Comparison of ENCODE assay signal across 29 cellular contexts in the genomic region with DNA sequence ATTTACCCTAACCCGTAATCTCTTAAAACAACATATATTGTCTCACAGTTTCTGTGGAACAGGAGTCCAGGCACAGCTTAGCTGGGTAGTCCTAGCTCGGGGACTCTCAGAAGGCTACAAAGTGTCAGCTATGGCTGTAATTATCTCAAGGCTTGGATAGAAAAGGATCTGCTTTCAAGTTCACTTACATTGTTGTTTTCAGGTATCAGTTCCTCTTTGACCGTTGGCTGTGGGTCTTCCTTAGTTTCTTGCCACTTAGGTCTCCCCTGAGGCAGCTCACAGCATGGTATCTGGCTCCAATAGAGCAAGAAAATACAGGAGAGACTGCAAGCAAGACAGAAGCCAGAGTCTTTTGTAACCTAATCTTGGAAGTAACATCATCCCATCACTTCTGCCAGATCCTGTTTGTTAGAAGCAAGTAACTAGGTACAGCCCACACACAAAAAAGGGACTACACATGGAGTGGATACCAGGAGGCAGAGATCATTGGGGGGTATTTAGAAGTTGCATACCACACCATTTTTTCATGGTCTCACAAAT.
DNase-seq lines count a peak whose midpoint lies in the region; ATAC-seq and TF ChIP-seq lines count a peak whose summit lies in the region.
"Had no signal": no experiment of that assay in that cellular context is flagged by ENCODE, and none has a peak within 500 bp of the region (broad histone marks: within the 10 kb centered on the region; RNA-seq: fewer than 3 reads in every experiment).

No MANE protein-coding gene starts in this region.

- H3K4me2 ChIP-seq in OCI-LY1 (ENCODE audit: low read length), result no peak overlapping the region
- no peak overlapping the region for H3K4me2 ChIP-seq in mesendoderm (ENCODE audit: low read length)
- H3K4me2 ChIP-seq: KMS-11, SK-N-SH had no signal

- 100% methylated on average over 1 of the region's 3 CpGs for WGBS in mesendoderm (ENCODE audit: extremely low coverage, insufficient coverage, low lambda C conversion rate)
- 65 to 72% methylated on average over 3 of the region's 3 CpGs for WGBS in tibial nerve, 2 donors

- H3F3A ChIP-seq in OCI-LY1 (ENCODE audit: insufficient read depth, low read length), result no peaks in the 10 kb centered on the region

- H3K79me1 ChIP-seq in mesendoderm (ENCODE audit: low read length), result no peaks in the 10 kb centered on the region

- H3K27ac Mint-ChIP-seq in WTC11, result no peak overlapping the region; the same call in 1 of the 2 replicates
- no peak overlapping the region for H3K27ac Mint-ChIP-seq in nephron progenitor cell
- H3K27ac Mint-ChIP-seq: CD4-positive, alpha-beta memory T cell; HFFc6; IgD-negative memory B cell; T-helper 1 cell treated with Interleukin-12 subunit alpha and Interleukin-12 subunit beta and Interleukin-4 antibody, amounts not matched to agents 30 μg/mL and 1 μg/mL, for 36 hours had no signal

- TF ChIP-seq CTCF in OCI-LY1 (IDR thresholded peaks at IDR 0.05; ENCODE audit: low read length) (no peak), WTC11 (IDR thresholded peaks at IDR 0.05) (no peak), tibial nerve (IDR thresholded peaks at IDR 0.05) (no peak), nephron progenitor cell (IDR thresholded peaks at IDR 0.05) (no peak)

- TF ChIP-seq POLR2A in tibial nerve (IDR thresholded peaks at IDR 0.05), result no peak

- H3K9ac ChIP-seq in OCI-LY1 (ENCODE audit: low read length) (no peak overlapping the region), mesendoderm (ENCODE audit: low read length) (no peak overlapping the region)
- H3K9ac ChIP-seq: KMS-11, SK-N-SH had no signal

- H3K36me3 ChIP-seq in OCI-LY1 (ENCODE audit: insufficient read depth, low read length) (no peaks in the 10 kb centered on the region), mesendoderm (ENCODE audit: control insufficient read depth, insufficient read depth, low read length) (no peaks in the 10 kb centered on the region), tibial nerve (no peaks in the 10 kb centered on the region)
- H3K36me3 ChIP-seq: HAP-1, Peyer's patch had no signal

- CTCF ChIA-PET in WTC11 (lab: Charles Lee), result no interaction called here

- POLR2A ChIA-PET in WTC11 (lab: Charles Lee), result no interaction called here

- H4K8ac ChIP-seq in mesendoderm (ENCODE audit: low read depth, low read length), result no peak overlapping the region

- ATAC-seq in HG02885 (IDR thresholded peaks at IDR 0.05; ENCODE audit: poor library complexity, unreplicated experiment) (peak; percentile 59), WTC11 (peak; percentile 30; the same call in 1 of the 2 replicates), HG03432 (IDR thresholded peaks at IDR 0.05; ENCODE audit: unreplicated experiment) (no peak)

- H3K27me3 ChIP-seq in OCI-LY1 (ENCODE audit: insufficient read depth, low read length) (no peaks in the 10 kb centered on the region), mesendoderm (ENCODE audit: insufficient read depth, low read length, poor library complexity) (no peaks in the 10 kb centered on the region), tibial nerve (no peaks in the 10 kb centered on the region)
- H3K27me3 ChIP-seq: Peyer's patch had no signal

- no peak overlapping the region for H3K18ac ChIP-seq in mesendoderm (ENCODE audit: low read length)

- no peak overlapping the region for H2BK5ac ChIP-seq in mesendoderm (ENCODE audit: low read length)

- H3K9me3 ChIP-seq in OCI-LY1 (ENCODE audit: low read length), result no peaks in the 10 kb centered on the region
- H3K9me3 ChIP-seq in tibial nerve, result no peaks in the 10 kb centered on the region
- H3K9me3 ChIP-seq: Caco-2, HAP-1, Peyer's patch, SK-N-SH had no signal

- no peaks in the 10 kb centered on the region; the same call in 1 of the 2 replicates for H3K27me3 Mint-ChIP-seq in WTC11 (ENCODE audit: low read depth)
- no peaks in the 10 kb centered on the region for H3K27me3 Mint-ChIP-seq in nephron progenitor cell (ENCODE audit: low read depth, poor library complexity)
- H3K27me3 Mint-ChIP-seq: CD4-positive, alpha-beta memory T cell; IgD-negative memory B cell had no signal

- H3K4ac ChIP-seq in mesendoderm (ENCODE audit: low read depth, low read length), result no peak overlapping the region

- peaks cover 14% of the 10 kb centered on the region for H3K4me1 Mint-ChIP-seq in WTC11
- peaks cover 4% of the 10 kb centered on the region for H3K4me1 Mint-ChIP-seq in nephron progenitor cell
- H3K4me1 Mint-ChIP-seq: CD4-positive, alpha-beta memory T cell had no signal

- DNase-seq in WTC11 (ENCODE audit: low spot score), result no peak
- DNase-seq in mesendoderm, result peak; percentile 56
- DNase-seq in tibial nerve (ENCODE audit: low spot score in 2 of 2), result no peak
- DNase-seq in nephron progenitor cell, result no peak
- DNase-seq: C1 segment of cervical spinal cord; Caco-2; CD4-positive, alpha-beta memory T cell; GDM1; GOT3; HFFc6; NCI-H1092 treated with DMSO at 0.1 percent for 48 hours; NCI-H1436; NCI-H187; NCI-H2081 treated with DMSO at 0.1 percent for 48 hours; NCI-H524; NCI-H748 treated with DMSO at 0.1 percent for 48 hours; NK-92 treated with Interleukin-12 subunit alpha and Interleukin-12 subunit beta, amount 100 ng/mL, for 24 hours; OCI-M1; Peyer's patch; SIG-M5; SK-N-SH; SW 1271 had no signal

- no peaks in the 10 kb centered on the region for H4K20me1 ChIP-seq in OCI-LY1 (ENCODE audit: insufficient read depth, low read length)

- H3K9me3 Mint-ChIP-seq in WTC11, result peaks cover 5% of the 10 kb centered on the region
- peaks cover 28% of the 10 kb centered on the region for H3K9me3 Mint-ChIP-seq in nephron progenitor cell

- no peak overlapping the region for H2BK120ac ChIP-seq in mesendoderm (ENCODE audit: low read depth, low read length)

- H3K79me2 ChIP-seq in OCI-LY1 (ENCODE audit: insufficient read depth, low read length) (no peaks in the 10 kb centered on the region), mesendoderm (ENCODE audit: control insufficient read depth, insufficient read depth, low read length) (no peaks in the 10 kb centered on the region)

- H4K5ac ChIP-seq in mesendoderm (ENCODE audit: low read length), result no peak overlapping the region

- no peak overlapping the region for H2AFZ ChIP-seq in OCI-LY1 (ENCODE audit: low read length)

- no peak overlapping the region for H3K23ac ChIP-seq in mesendoderm (ENCODE audit: low read length)

- TF ChIP-seq EP300 in tibial nerve (IDR thresholded peaks at IDR 0.05), result no peak

- no peak overlapping the region for H3K56ac ChIP-seq in mesendoderm (ENCODE audit: low read length)

- H3K27ac ChIP-seq in OCI-LY1 (ENCODE audit: low read depth, low read length, poor library complexity, severe bottlenecking), result peak overlapping the region; percentile 28
- no peak overlapping the region for H3K27ac ChIP-seq in mesendoderm (ENCODE audit: low read depth, low read length)
- H3K27ac ChIP-seq in tibial nerve, result no peak overlapping the region
- H3K27ac ChIP-seq: KMS-11, Peyer's patch had no signal

- H3K4me3 Mint-ChIP-seq in WTC11, result no peak overlapping the region
- no peak overlapping the region for H3K4me3 Mint-ChIP-seq in nephron progenitor cell
- H3K4me3 Mint-ChIP-seq: CD4-positive, alpha-beta memory T cell; HFFc6; IgD-negative memory B cell; T-helper 1 cell treated with Interleukin-12 subunit alpha and Interleukin-12 subunit beta and Interleukin-4 antibody, amounts not matched to agents 30 μg/mL and 1 μg/mL, for 36 hours had no signal

- H3K36me3 Mint-ChIP-seq in WTC11 (peaks cover 3% of the 10 kb centered on the region; the same call in 1 of the 2 replicates), nephron progenitor cell (ENCODE audit: low read depth) (no peaks in the 10 kb centered on the region)
- H3K36me3 Mint-ChIP-seq: CD4-positive, alpha-beta memory T cell; IgD-negative memory B cell had no signal

- no peaks in the 10 kb centered on the region for H3K9me2 ChIP-seq in OCI-LY1 (ENCODE audit: low read depth, low read length)
- H3K9me2 ChIP-seq: SK-N-SH had no signal

- H2AK5ac ChIP-seq in mesendoderm (ENCODE audit: low read length), result no peak overlapping the region

- H3K4me1 ChIP-seq in OCI-LY1 (ENCODE audit: insufficient read depth, low read length, severe bottlenecking), result no peaks in the 10 kb centered on the region
- H3K4me1 ChIP-seq in mesendoderm (ENCODE audit: control insufficient read depth, low read depth, low read length), result no peaks in the 10 kb centered on the region
- no peaks in the 10 kb centered on the region for H3K4me1 ChIP-seq in tibial nerve
- H3K4me1 ChIP-seq: Caco-2, HAP-1, Peyer's patch had no signal

- no peak overlapping the region for H2BK15ac ChIP-seq in mesendoderm (replicated peaks; ENCODE audit: low read depth)

- no peak overlapping the region for H3K4me3 ChIP-seq in OCI-LY1 (ENCODE audit: low read depth, low read length, poor library complexity, severe bottlenecking)
- no peak overlapping the region for H3K4me3 ChIP-seq in mesendoderm (ENCODE audit: low read length)
- no peak overlapping the region for H3K4me3 ChIP-seq in tibial nerve
- H3K4me3 ChIP-seq: HAP-1, Peyer's patch had no signal

TF ChIP-seq in WTC11, 78 proteins besides CTCF, POLR2A, EP300 and RAD21 (continues in another document):
- no peak for TF ChIP-seq TCF7 (CRISPR knock-in tag; IDR thresholded peaks at IDR 0.05; ENCODE audit: low read depth)
- TF ChIP-seq, protein P1, sequence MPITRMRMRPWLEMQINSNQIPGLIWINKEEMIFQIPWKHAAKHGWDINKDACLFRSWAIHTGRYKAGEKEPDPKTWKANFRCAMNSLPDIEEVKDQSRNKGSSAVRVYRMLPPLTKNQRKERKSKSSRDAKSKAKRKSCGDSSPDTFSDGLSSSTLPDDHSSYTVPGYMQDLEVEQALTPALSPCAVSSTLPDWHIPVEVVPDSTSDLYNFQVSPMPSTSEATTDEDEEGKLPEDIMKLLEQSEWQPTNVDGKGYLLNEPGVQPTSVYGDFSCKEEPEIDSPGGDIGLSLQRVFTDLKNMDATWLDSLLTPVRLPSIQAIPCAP (CRISPR knock-in tag; IDR thresholded peaks at IDR 0.05), result no peak
- TF ChIP-seq, protein P2, sequence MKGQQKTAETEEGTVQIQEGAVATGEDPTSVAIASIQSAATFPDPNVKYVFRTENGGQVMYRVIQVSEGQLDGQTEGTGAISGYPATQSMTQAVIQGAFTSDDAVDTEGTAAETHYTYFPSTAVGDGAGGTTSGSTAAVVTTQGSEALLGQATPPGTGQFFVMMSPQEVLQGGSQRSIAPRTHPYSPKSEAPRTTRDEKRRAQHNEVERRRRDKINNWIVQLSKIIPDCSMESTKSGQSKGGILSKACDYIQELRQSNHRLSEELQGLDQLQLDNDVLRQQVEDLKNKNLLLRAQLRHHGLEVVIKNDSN (CRISPR knock-in tag; IDR thresholded peaks at IDR 0.05), result no peak
- TF ChIP-seq, protein P3, sequence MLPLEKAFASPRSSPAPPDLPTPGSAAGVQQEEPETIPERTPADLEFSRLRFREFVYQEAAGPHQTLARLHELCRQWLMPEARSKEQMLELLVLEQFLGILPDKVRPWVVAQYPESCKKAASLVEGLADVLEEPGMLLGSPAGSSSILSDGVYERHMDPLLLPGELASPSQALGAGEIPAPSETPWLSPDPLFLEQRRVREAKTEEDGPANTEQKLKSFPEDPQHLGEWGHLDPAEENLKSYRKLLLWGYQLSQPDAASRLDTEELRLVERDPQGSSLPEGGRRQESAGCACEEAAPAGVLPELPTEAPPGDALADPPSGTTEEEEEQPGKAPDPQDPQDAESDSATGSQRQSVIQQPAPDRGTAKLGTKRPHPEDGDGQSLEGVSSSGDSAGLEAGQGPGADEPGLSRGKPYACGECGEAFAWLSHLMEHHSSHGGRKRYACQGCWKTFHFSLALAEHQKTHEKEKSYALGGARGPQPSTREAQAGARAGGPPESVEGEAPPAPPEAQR (CRISPR knock-in tag; IDR thresholded peaks at IDR 0.05), result no peak
